ENCODE assay signal across 31 cellular contexts in the genomic region with DNA sequence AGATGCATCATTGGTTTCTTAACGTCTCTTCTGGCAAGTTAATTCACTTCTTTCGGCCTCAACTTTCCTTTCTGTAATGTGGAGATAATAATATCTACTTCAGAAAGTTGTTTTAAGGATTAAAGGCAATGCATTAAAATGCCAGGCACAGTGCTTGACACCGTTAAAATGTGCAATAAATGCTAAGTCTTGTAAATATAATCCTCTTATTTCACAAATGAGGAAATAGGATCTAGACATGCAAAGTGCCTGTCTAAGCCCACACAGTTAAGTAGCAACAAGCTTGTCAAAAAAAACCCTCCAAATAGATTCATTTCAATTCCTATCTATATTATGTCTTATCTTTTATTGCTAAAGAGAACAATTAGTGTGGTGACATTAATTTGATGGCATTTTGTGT.
"Had no signal": no experiment of that assay in that cellular context is flagged by ENCODE, and none has a peak within 500 bp of the region (broad histone marks: within the 10 kb centered on the region; RNA-seq: fewer than 3 reads in every experiment).

No MANE protein-coding gene starts in this region.

- H3K4me1 ChIP-seq: ascending aorta had no signal

- H3K27ac ChIP-seq: ascending aorta, cardiac muscle cell, WERI-Rb-1 had no signal

- FAIRE-seq: bronchial epithelial cell had no signal

- DNase-seq: activated CD4-positive, alpha-beta memory T cell treated with anti-CD3 and anti-CD28 coated beads, Interleukin-2, amount 10 ng/mL, durations not matched to agents 7 days and 5 days; activated CD4-positive, alpha-beta T cell treated with anti-CD3 and anti-CD28 coated beads for 1 hour; activated CD4-positive, alpha-beta T cell treated with anti-CD3 and anti-CD28 coated beads for 36 hours; activated CD4-positive, alpha-beta T cell treated with anti-CD3 and anti-CD28 coated beads for 48 hours; activated CD4-positive, alpha-beta T cell treated with anti-CD3 and anti-CD28 coated beads, Interleukin-2, amount 10 ng/mL, durations not matched to agents 7 days and 5 days; activated CD4-positive, alpha-beta T cell treated with anti-CD3 and anti-CD28 coated beads, Interleukin-2, amount 50 U/mL, for 48 hours; activated CD4-positive, CD25-positive, alpha-beta regulatory T cell; activated CD8-positive, alpha-beta memory T cell treated with anti-CD3 and anti-CD28 coated beads for 24 hours; activated CD8-positive, alpha-beta memory T cell treated with anti-CD3 and anti-CD28 coated beads, Interleukin-2, amount 10 ng/mL, durations not matched to agents 7 days and 5 days; activated CD8-positive, alpha-beta memory T cell treated with anti-CD3 and anti-CD28 coated beads, Interleukin-2, amount 50 U/mL, for 48 hours; activated CD8-positive, alpha-beta T cell treated with anti-CD3 and anti-CD28 coated beads, Interleukin-2, amount 10 ng/mL, durations not matched to agents 7 days and 5 days; activated effector memory CD4-positive, alpha-beta T cell treated with Interleukin-2 at 50 U/mL for 16 hours; activated gamma-delta T cell; activated naive CD4-positive, alpha-beta T cell treated with anti-CD3 and anti-CD28 coated beads, Interleukin-2, amount 10 ng/mL, durations not matched to agents 7 days and 5 days; activated naive CD4-positive, alpha-beta T cell treated with Interleukin-2 at 50 U/mL for 16 hours; activated naive CD8-positive, alpha-beta T cell treated with anti-CD3 and anti-CD28 coated beads, Interleukin-2, amount 10 ng/mL, durations not matched to agents 7 days and 5 days; activated naive CD8-positive, alpha-beta T cell treated with anti-CD3 and anti-CD28 coated beads, Interleukin-2, amount 50 U/mL, for 24 hours; activated T-cell treated with anti-CD3 and anti-CD28 coated beads, Interleukin-2, amount 50 U/mL, for 24 hours; activated T-cell treated with anti-CD3 and anti-CD28 coated beads, Interleukin-2, amount 50 U/mL, for 48 hours; amygdala; anterior cingulate cortex; caudate nucleus; cerebellar nuclear complex; T-helper 17 cell; T-helper 9 cell; WERI-Rb-1 had no signal

- H3K36me3 ChIP-seq: ascending aorta, cardiac muscle cell, WERI-Rb-1 had no signal

- ATAC-seq: activated CD4-positive, alpha-beta T cell treated with anti-CD3 and anti-CD28 coated beads for 36 hours; activated CD4-positive, CD25-positive, alpha-beta regulatory T cell treated with anti-CD3 and anti-CD28 coated beads, Interleukin-2, amount 50 U/mL, for 24 hours; activated CD8-positive, alpha-beta memory T cell treated with anti-CD3 and anti-CD28 coated beads, Interleukin-2, amount 10 ng/mL, durations not matched to agents 7 days and 5 days; activated CD8-positive, alpha-beta T cell treated with anti-CD3 and anti-CD28 coated beads, Interleukin-2, amount 10 ng/mL, durations not matched to agents 7 days and 5 days; activated naive CD8-positive, alpha-beta T cell treated with anti-CD3 and anti-CD28 coated beads, Interleukin-2, amount 50 U/mL, for 24 hours; T-helper 17 cell; WTC11 had no signal

- H3K4me3 ChIP-seq: ascending aorta, cardiac muscle cell had no signal

- H3K9me3 ChIP-seq: ascending aorta had no signal
